In genomic region chr11:64502634-64503033, GRCh38 we compare ENCODE assay signal across 31 cellular contexts. TPM values are rescaled to one million over a fixed set of nuclear protein-coding genes. Genes with fewer than 3 reads are reported as not detected.
"Had no signal": no experiment of that assay in that cellular context is flagged by ENCODE, and none has a peak within 500 bp of the region (broad histone marks: within the 10 kb centered on the region; RNA-seq: fewer than 3 reads in every experiment).

No MANE protein-coding gene starts in this region.

- H3K9me3 ChIP-seq: colonic mucosa, gastrocnemius medialis, psoas muscle had no signal

- H2AFZ ChIP-seq: hepatocyte, parathyroid adenoma had no signal

- H3K27ac ChIP-seq: adrenal gland, ascending aorta, cardiac muscle cell, colonic mucosa, gastrocnemius medialis, parathyroid adenoma, psoas muscle, right atrium auricular region, tibial nerve, WERI-Rb-1 had no signal

- H3K4me2 ChIP-seq: hepatocyte had no signal

- H3K9ac ChIP-seq: parathyroid adenoma had no signal

- H3K27me3 ChIP-seq: ascending aorta, colonic mucosa, hepatocyte, right atrium auricular region, tibial nerve had no signal

- H3K4me3 ChIP-seq: adrenal gland, ascending aorta, cardiac muscle cell, colonic mucosa, gastrocnemius medialis, hepatocyte, psoas muscle, right atrium auricular region, tibial nerve had no signal

- H3K27ac Mint-ChIP-seq: activated naive CD8-positive, alpha-beta T cell treated with anti-CD3 and anti-CD28 coated beads for 36 hours; brain; mesothelial cell of epicardium; naive thymus-derived CD4-positive, alpha-beta T cell had no signal

- ATAC-seq: activated CD4-positive, CD25-positive, alpha-beta regulatory T cell treated with anti-CD3 and anti-CD28 coated beads, Interleukin-2, amount 50 U/mL, for 24 hours; gastrocnemius medialis; left cardiac atrium; naive thymus-derived CD4-positive, alpha-beta T cell; psoas muscle had no signal

- H3K4me1 ChIP-seq: ascending aorta, colonic mucosa, gastrocnemius medialis, parathyroid adenoma, psoas muscle, right atrium auricular region, tibial nerve had no signal

- H3K36me3 ChIP-seq: adrenal gland, ascending aorta, cardiac muscle cell, colonic mucosa, gastrocnemius medialis, right atrium auricular region, tibial nerve, WERI-Rb-1 had no signal

- H3K4me3 Mint-ChIP-seq: activated naive CD8-positive, alpha-beta T cell treated with anti-CD3 and anti-CD28 coated beads for 36 hours; brain; mesothelial cell of epicardium; naive thymus-derived CD4-positive, alpha-beta T cell had no signal

- H3K9me3 Mint-ChIP-seq: activated naive CD8-positive, alpha-beta T cell treated with anti-CD3 and anti-CD28 coated beads for 36 hours had no signal

- H3K36me3 Mint-ChIP-seq: activated naive CD8-positive, alpha-beta T cell treated with anti-CD3 and anti-CD28 coated beads for 36 hours; brain; mesothelial cell of epicardium had no signal

- H3K79me2 ChIP-seq: hepatocyte, parathyroid adenoma had no signal

- H3K4me1 Mint-ChIP-seq: activated naive CD8-positive, alpha-beta T cell treated with anti-CD3 and anti-CD28 coated beads for 36 hours; brain; mesothelial cell of epicardium had no signal

- DNase-seq: activated CD4-positive, alpha-beta T cell treated with anti-CD3 and anti-CD28 coated beads for 48 hours; activated CD4-positive, alpha-beta T cell treated with anti-CD3 and anti-CD28 coated beads, Interleukin-2, amount 50 U/mL, for 48 hours; activated CD8-positive, alpha-beta memory T cell treated with anti-CD3 and anti-CD28 coated beads for 24 hours; activated effector memory CD4-positive, alpha-beta T cell treated with Interleukin-2 at 50 U/mL for 16 hours; activated naive CD4-positive, alpha-beta T cell treated with Interleukin-2 at 50 U/mL for 16 hours; activated naive CD8-positive, alpha-beta T cell treated with anti-CD3 and anti-CD28 coated beads for 36 hours; cerebellar nuclear complex; colonic mucosa; effector memory CD4-positive, alpha-beta T cell; gastrocnemius medialis; left cardiac atrium; mammary epithelial cell; nucleus accumbens; psoas muscle; stimulated activated CD4-positive, alpha-beta T cell treated with anti-CD3 and anti-CD28 coated beads, Interleukin-15, amount 100 ng/mL, for 24 hours; stimulated activated CD4-positive, alpha-beta T cell treated with anti-CD3 and anti-CD28 coated beads, Interleukin-2, amount 100 ng/mL, for 24 hours; T1000; WERI-Rb-1 had no signal

RNA-seq across cellular contexts. Expression of gene SLC22A11, which starts 53.1 kb away (rescaled TPM):
- polyA plus RNA-seq: keratinocyte; mammary epithelial cell; naive thymus-derived CD4-positive, alpha-beta T cell; neural cell; psoas muscle had no signal
